ENCODE assay signal across 2 cellular contexts in genomic region chr9:135995816-135996215, GRCh38.
TF ChIP-seq lines count a peak whose summit lies in the region.

No MANE protein-coding gene starts in this region.

TF ChIP-seq in HepG2, 621 proteins besides CTCF, POLR2A, EP300 and RAD21:
- no peak for TF ChIP-seq HOXA3 (CRISPR knock-in tag; IDR thresholded peaks at IDR 0.05)
- no peak for TF ChIP-seq FOSL2 (CRISPR knock-in tag; IDR thresholded peaks at IDR 0.05)
- TF ChIP-seq SRF (IDR thresholded peaks at IDR 0.05; ENCODE audit: low read depth, low read length), result no peak
- TF ChIP-seq HNF1A (IDR thresholded peaks at IDR 0.05; ENCODE audit: low read depth), result no peak
- no peak for TF ChIP-seq HNF1A (CRISPR knock-in tag; IDR thresholded peaks at IDR 0.05; ENCODE audit: borderline replicate concordance)
- TF ChIP-seq CCDC6 (CRISPR knock-in tag; IDR thresholded peaks at IDR 0.05), result no peak
- TF ChIP-seq PTBP1 (IDR thresholded peaks at IDR 0.05; ENCODE audit: low read depth, low read length, poor library complexity, severe bottlenecking), result no peak
- no peak for TF ChIP-seq ZNF766 (CRISPR knock-in tag; IDR thresholded peaks at IDR 0.05; ENCODE audit: borderline replicate concordance)
- no peak for TF ChIP-seq ISX (CRISPR knock-in tag; conservative IDR thresholded peaks at IDR 0.05)
- TF ChIP-seq IKZF5 (CRISPR knock-in tag; IDR thresholded peaks at IDR 0.05), result no peak

TF ChIP-seq in H1, 55 proteins besides CTCF, POLR2A, EP300 and RAD21:
- TF ChIP-seq ASH2L (IDR thresholded peaks at IDR 0.05; ENCODE audit: low read length) (no peak), HDAC2 (IDR thresholded peaks at IDR 0.05; ENCODE audit: borderline replicate concordance in 1 of 2, low read depth in 2 of 2, low read length in 2 of 2) (no peak), KDM1A (IDR thresholded peaks at IDR 0.05; ENCODE audit: borderline replicate concordance, low read length) (no peak), JUND (IDR thresholded peaks at IDR 0.05; ENCODE audit: low read length) (no peak), POU5F1 (IDR thresholded peaks at IDR 0.05; ENCODE audit: low read depth, low read length) (no peak)
